Comparison of ENCODE assay signal across 21 cellular contexts in genomic region chr2:33141476-33141875, GRCh38.
A peak's percentile ranks its signal among the peaks of the same experiment; 100 is the strongest.
DNase-seq lines count a peak whose midpoint lies in the region; ATAC-seq and TF ChIP-seq lines count a peak whose summit lies in the region.
"Had no signal": no experiment of that assay in that cellular context is flagged by ENCODE, and none has a peak within 500 bp of the region (broad histone marks: within the 10 kb centered on the region; RNA-seq: fewer than 3 reads in every experiment).

No MANE protein-coding gene starts in this region.

- H3K9me3 ChIP-seq in ascending aorta (no peaks in the 10 kb centered on the region), tibial artery (no peaks in the 10 kb centered on the region)
- H3K9me3 ChIP-seq: MG63, SJCRH30 had no signal

- H3K4me3 ChIP-seq in ascending aorta (peak overlapping the region in 1 of 2 donors; percentile 20), coronary artery (no peak overlapping the region), tibial artery (no peak overlapping the region)
- H3K4me3 ChIP-seq: MG63, SJCRH30 had no signal

- H3K36me3 ChIP-seq in ascending aorta (peaks cover 0 to 8% of the 10 kb centered on the region in 2 donors), tibial artery (no peaks in the 10 kb centered on the region)

- ATAC-seq in left ventricle myocardium superior (peak; percentile 51), GM19452 (IDR thresholded peaks at IDR 0.05; ENCODE audit: unreplicated experiment) (no peak)
- ATAC-seq: Panc1 had no signal

- H3K27ac ChIP-seq in ascending aorta (peak overlapping the region; percentile 83 to 86), coronary artery (peak overlapping the region; percentile 77 to 86), tibial artery (peak overlapping the region; percentile 83 to 86)
- H3K27ac ChIP-seq: SJCRH30 had no signal

- H3K4me1 ChIP-seq in ascending aorta, result peaks cover 12 to 70% of the 10 kb centered on the region in 2 donors
- H3K4me1 ChIP-seq in tibial artery, result peaks cover 0 to 98% (median 55%) of the 10 kb centered on the region in 4 donors

- no peak for TF ChIP-seq CTCF in ascending aorta (IDR thresholded peaks at IDR 0.05)
- TF ChIP-seq CTCF in coronary artery (IDR thresholded peaks at IDR 0.05), result no peak
- no peak for TF ChIP-seq CTCF in tibial artery (IDR thresholded peaks at IDR 0.05)

- H3K27me3 ChIP-seq in ascending aorta (no peaks in the 10 kb centered on the region), tibial artery (no peaks in the 10 kb centered on the region)
- H3K27me3 ChIP-seq: MG63, SJCRH30 had no signal

- no peak for DNase-seq in ascending aorta (ENCODE audit: low spot score in 2 of 2)
- DNase-seq in coronary artery (ENCODE audit: low spot score), result no peak
- no peak for DNase-seq in left ventricle myocardium superior
- DNase-seq in tibial artery, result no peak
- DNase-seq in activated effector memory CD4-positive, alpha-beta T cell treated with anti-CD3 and anti-CD28 coated beads, Interleukin-2, amount 50 U/mL, for 16 hours, result no peak
- DNase-seq in NCI-H1105 (lab: John Stamatoyannopoulos, UW), result no peak
- DNase-seq: CD4-positive, alpha-beta T cell; COR-L47; DMS79; H7; MG63; NCI-H1092; NCI-H1436 treated with DMSO at 0.1 percent for 48 hours; NCI-H2029; NCI-H345; NCI-H524; NCI-H774; NK-92 treated with Interleukin-12 subunit alpha and Interleukin-12 subunit beta, amount 100 ng/mL, for 24 hours; SJCRH30 had no signal

- intact Hi-C loops in ascending aorta (cut with DNase I), result no loop called here
- intact Hi-C loops in left ventricle myocardium superior (cut with micrococcal nuclease), result no loop called here
- intact Hi-C loops in tibial artery (cut with DNase I; ENCODE audit: low total_unique reads), result loop anchor here (10.0 kb wide), 1 partner anchor 63 kb away; no protein-coding TSS in a partner anchor
